ENCODE assay signal across 27 cellular contexts in the genomic region with DNA sequence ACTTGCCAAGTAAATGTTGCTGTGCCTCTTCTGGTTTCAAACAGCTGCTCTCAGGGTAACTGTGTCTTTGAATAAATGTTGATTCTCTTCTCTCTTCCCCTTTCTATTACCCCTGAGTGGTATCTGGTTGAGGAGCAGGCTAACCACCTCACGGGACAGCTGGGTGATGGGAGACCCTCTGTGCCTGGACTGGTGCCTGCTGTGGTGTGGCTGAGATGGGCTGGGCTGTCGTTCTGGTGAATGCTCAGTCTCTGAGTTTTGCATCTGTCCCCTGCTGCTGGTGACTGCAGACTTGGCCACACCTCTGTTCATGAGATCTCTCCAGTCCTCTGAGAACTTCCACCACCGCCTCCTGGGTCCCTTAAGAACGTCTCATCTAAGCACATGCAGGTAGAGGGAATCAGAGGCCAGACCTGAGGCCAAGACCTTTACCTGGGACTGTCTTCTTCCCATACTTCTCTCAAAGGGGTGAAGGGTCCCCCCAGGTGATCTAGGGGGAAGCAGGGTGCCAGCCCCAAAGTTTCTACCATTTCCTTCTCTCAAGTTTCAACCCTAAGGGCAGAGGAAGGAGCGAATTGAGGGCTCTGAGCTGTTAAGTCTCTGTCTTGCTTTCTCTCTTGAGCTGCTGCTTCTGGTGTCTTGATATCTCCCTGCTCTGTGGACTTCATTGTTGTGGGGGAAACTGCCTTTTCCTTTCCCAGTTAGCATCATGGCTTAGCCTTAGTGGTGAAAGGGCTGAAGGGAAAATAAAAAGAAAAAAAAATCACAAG.
"Had no signal": no experiment of that assay in that cellular context is flagged by ENCODE, and none has a peak within 500 bp of the region (broad histone marks: within the 10 kb centered on the region; RNA-seq: fewer than 3 reads in every experiment).

No MANE protein-coding gene starts in this region.

- ATAC-seq: effector memory CD8-positive, alpha-beta T cell; left cardiac atrium; left ventricle myocardium superior; mucosa of descending colon; right cardiac atrium had no signal

- H3K9ac ChIP-seq: parathyroid adenoma had no signal

- H3K9me3 Mint-ChIP-seq: activated CD4-positive, alpha-beta memory T cell treated with anti-CD3 and anti-CD28 coated beads, Interleukin-2, amount 10 ng/mL, durations not matched to agents 7 days and 5 days; activated CD4-positive, alpha-beta T cell treated with anti-CD3 and anti-CD28 coated beads, Interleukin-2, amount 10 ng/mL, durations not matched to agents 7 days and 5 days; activated naive CD4-positive, alpha-beta T cell treated with anti-CD3 and anti-CD28 coated beads, Interleukin-2, amount 10 ng/mL, durations not matched to agents 7 days and 5 days; activated T-cell treated with anti-CD3 and anti-CD28 coated beads, Interleukin-2, amount 50 U/mL, for 24 hours; effector memory CD8-positive, alpha-beta T cell had no signal

- H3K27ac ChIP-seq: brain microvascular endothelial cell, parathyroid adenoma, testis, transverse colon had no signal

- H3K27me3 ChIP-seq: brain microvascular endothelial cell, testis, transverse colon had no signal

- H3K4me1 ChIP-seq: parathyroid adenoma, testis, transverse colon had no signal

- H3K36me3 Mint-ChIP-seq: activated naive CD4-positive, alpha-beta T cell treated with anti-CD3 and anti-CD28 coated beads, Interleukin-2, amount 10 ng/mL, durations not matched to agents 7 days and 5 days; activated naive CD8-positive, alpha-beta T cell treated with anti-CD3 and anti-CD28 coated beads, Interleukin-2, amount 10 ng/mL, durations not matched to agents 7 days and 5 days had no signal

- H3K4me3 ChIP-seq: mucosa of descending colon, testis, transverse colon had no signal

- H3K9me3 ChIP-seq: mucosa of descending colon, testis, transverse colon had no signal

- H3K4me1 Mint-ChIP-seq: activated CD4-positive, alpha-beta memory T cell treated with anti-CD3 and anti-CD28 coated beads, Interleukin-2, amount 10 ng/mL, durations not matched to agents 7 days and 5 days; activated CD4-positive, alpha-beta T cell treated with anti-CD3 and anti-CD28 coated beads, Interleukin-2, amount 10 ng/mL, durations not matched to agents 7 days and 5 days; activated naive CD4-positive, alpha-beta T cell treated with anti-CD3 and anti-CD28 coated beads, Interleukin-2, amount 10 ng/mL, durations not matched to agents 7 days and 5 days; activated naive CD8-positive, alpha-beta T cell treated with anti-CD3 and anti-CD28 coated beads, Interleukin-2, amount 10 ng/mL, durations not matched to agents 7 days and 5 days had no signal

- H3K79me2 ChIP-seq: parathyroid adenoma had no signal

- H3K27ac Mint-ChIP-seq: activated CD4-positive, alpha-beta memory T cell treated with anti-CD3 and anti-CD28 coated beads, Interleukin-2, amount 10 ng/mL, durations not matched to agents 7 days and 5 days; activated CD4-positive, alpha-beta T cell treated with anti-CD3 and anti-CD28 coated beads, Interleukin-2, amount 10 ng/mL, durations not matched to agents 7 days and 5 days; activated naive CD4-positive, alpha-beta T cell treated with anti-CD3 and anti-CD28 coated beads, Interleukin-2, amount 10 ng/mL, durations not matched to agents 7 days and 5 days; activated naive CD8-positive, alpha-beta T cell treated with anti-CD3 and anti-CD28 coated beads, Interleukin-2, amount 10 ng/mL, durations not matched to agents 7 days and 5 days; activated T-cell treated with anti-CD3 and anti-CD28 coated beads, Interleukin-2, amount 50 U/mL, for 24 hours; effector memory CD8-positive, alpha-beta T cell had no signal

- DNase-seq: activated CD4-positive, alpha-beta memory T cell treated with anti-CD3 and anti-CD28 coated beads, Interleukin-2, amount 10 ng/mL, durations not matched to agents 7 days and 5 days; activated CD4-positive, alpha-beta T cell treated with anti-CD3 and anti-CD28 coated beads, Interleukin-2, amount 10 ng/mL, durations not matched to agents 7 days and 5 days; activated CD4-positive, CD25-positive, alpha-beta regulatory T cell treated with anti-CD3 and anti-CD28 coated beads, Interleukin-2, amount 50 U/mL, for 72 hours; activated CD8-positive, alpha-beta memory T cell treated with anti-CD3 and anti-CD28 coated beads, Interleukin-2, amount 50 U/mL, for 48 hours; activated gamma-delta T cell; activated naive CD4-positive, alpha-beta T cell treated with anti-CD3 and anti-CD28 coated beads, Interleukin-2, amount 10 ng/mL, durations not matched to agents 7 days and 5 days; activated naive CD8-positive, alpha-beta T cell treated with anti-CD3 and anti-CD28 coated beads, Interleukin-2, amount 10 ng/mL, durations not matched to agents 7 days and 5 days; activated T-cell treated with anti-CD3 and anti-CD28 coated beads, Interleukin-2, amount 50 U/mL, for 24 hours; brain microvascular endothelial cell; cortex of kidney; effector memory CD8-positive, alpha-beta T cell; erythroblast; foreskin fibroblast; head of caudate nucleus; hippocampal formation; left cardiac atrium; left ventricle myocardium superior; mucosa of descending colon; nucleus accumbens; right cardiac atrium; stimulated activated CD4-positive, alpha-beta T cell treated with anti-CD3 and anti-CD28 coated beads, Interleukin-15, amount 100 ng/mL, for 24 hours; stimulated activated CD4-positive, alpha-beta T cell treated with anti-CD3 and anti-CD28 coated beads, Interleukin-2, amount 100 ng/mL, for 24 hours; stimulated activated naive CD4-positive, alpha-beta T cell treated with Interleukin-2 at 50 U/mL for 16 hours; T-helper 9 cell; testis; transverse colon had no signal

- H3K36me3 ChIP-seq: brain microvascular endothelial cell, transverse colon had no signal

- H3K27me3 Mint-ChIP-seq: activated naive CD4-positive, alpha-beta T cell treated with anti-CD3 and anti-CD28 coated beads, Interleukin-2, amount 10 ng/mL, durations not matched to agents 7 days and 5 days; activated naive CD8-positive, alpha-beta T cell treated with anti-CD3 and anti-CD28 coated beads, Interleukin-2, amount 10 ng/mL, durations not matched to agents 7 days and 5 days; effector memory CD8-positive, alpha-beta T cell had no signal

- H2AFZ ChIP-seq: parathyroid adenoma had no signal

- H3K4me3 Mint-ChIP-seq: activated CD4-positive, alpha-beta memory T cell treated with anti-CD3 and anti-CD28 coated beads, Interleukin-2, amount 10 ng/mL, durations not matched to agents 7 days and 5 days; activated CD4-positive, alpha-beta T cell treated with anti-CD3 and anti-CD28 coated beads, Interleukin-2, amount 10 ng/mL, durations not matched to agents 7 days and 5 days; activated naive CD4-positive, alpha-beta T cell treated with anti-CD3 and anti-CD28 coated beads, Interleukin-2, amount 10 ng/mL, durations not matched to agents 7 days and 5 days; activated naive CD8-positive, alpha-beta T cell treated with anti-CD3 and anti-CD28 coated beads, Interleukin-2, amount 10 ng/mL, durations not matched to agents 7 days and 5 days; activated T-cell treated with anti-CD3 and anti-CD28 coated beads, Interleukin-2, amount 50 U/mL, for 24 hours; effector memory CD8-positive, alpha-beta T cell had no signal
